ENCODE assay signal across 22 cellular contexts in genomic region chr15:33912326-33912725, GRCh38. TPM values are rescaled to one million over a fixed set of nuclear protein-coding genes. Genes with fewer than 3 reads are reported as not detected.
"Had no signal": no experiment of that assay in that cellular context is flagged by ENCODE, and none has a peak within 500 bp of the region (broad histone marks: within the 10 kb centered on the region; RNA-seq: fewer than 3 reads in every experiment).

No MANE protein-coding gene starts in this region.

- H3K9me3 ChIP-seq: heart right ventricle, left lung, lower lobe of right lung, ovary, right atrium auricular region, sigmoid colon, testis, tibial nerve, upper lobe of right lung, vagina had no signal

- H3K4me1 ChIP-seq: left lung, lower lobe of right lung, right atrium auricular region, sigmoid colon, upper lobe of right lung, vagina had no signal

- H3K36me3 ChIP-seq: heart right ventricle, left lung, lower lobe of right lung, neural progenitor cell, ovary, right atrium auricular region, sigmoid colon, tibial nerve, upper lobe of right lung, vagina had no signal

- H3K27ac ChIP-seq: dorsolateral prefrontal cortex, heart right ventricle, left lung, lower lobe of right lung, neural progenitor cell, ovary, right atrium auricular region, sigmoid colon, testis, tibial nerve, upper lobe of right lung, vagina had no signal

- DNase-seq: cortex of kidney; dorsolateral prefrontal cortex; effector CD8-positive, alpha-beta T cell; heart right ventricle; hypothalamus; kidney glomerular epithelial cell; left lung; lower lobe of right lung; nucleus accumbens; ovary; sigmoid colon; stimulated activated CD4-positive, alpha-beta T cell treated with anti-CD3 and anti-CD28 coated beads, Interleukin-2, amount 100 ng/mL, for 48 hours; testis; upper lobe of right lung had no signal

- H3K27me3 ChIP-seq: dorsolateral prefrontal cortex, heart right ventricle, left lung, neural progenitor cell, ovary, right atrium auricular region, sigmoid colon, testis, tibial nerve, upper lobe of right lung, vagina had no signal

- H3K4me3 ChIP-seq: dorsolateral prefrontal cortex, heart right ventricle, left lung, lower lobe of right lung, neural progenitor cell, ovary, right atrium auricular region, sigmoid colon, smooth muscle cell, testis, tibial nerve, upper lobe of right lung, vagina had no signal

- ATAC-seq: heart right ventricle; left lung; lower lobe of right lung; natural killer cell treated with Interleukin-12 subunit alpha and Interleukin-12 subunit beta and Interleukin-15 and Interleukin-18, amount 100 ng/mL, for 72 hours; stimulated activated memory B cell treated with anti-CD40 and anti-IgM and Interleukin-4, amounts not matched to agents 10 μg/mL and 1 μg/mL and 100 μg/mL, for 72 hours; upper lobe of right lung had no signal

RNA-seq across cellular contexts. Expression of gene CHRM5, which starts 56.0 kb away (rescaled TPM):
- total RNA-seq: heart right ventricle; left lung; lower lobe of right lung; mucosa of gallbladder; natural killer cell treated with Interleukin-12 subunit alpha and Interleukin-12 subunit beta and Interleukin-15 and Interleukin-18, amount 100 ng/mL, for 72 hours; right atrium auricular region; sigmoid colon; smooth muscle cell; upper lobe of right lung; vagina had no signal
